Comparison of ENCODE assay signal across 8 cellular contexts in the genomic region with DNA sequence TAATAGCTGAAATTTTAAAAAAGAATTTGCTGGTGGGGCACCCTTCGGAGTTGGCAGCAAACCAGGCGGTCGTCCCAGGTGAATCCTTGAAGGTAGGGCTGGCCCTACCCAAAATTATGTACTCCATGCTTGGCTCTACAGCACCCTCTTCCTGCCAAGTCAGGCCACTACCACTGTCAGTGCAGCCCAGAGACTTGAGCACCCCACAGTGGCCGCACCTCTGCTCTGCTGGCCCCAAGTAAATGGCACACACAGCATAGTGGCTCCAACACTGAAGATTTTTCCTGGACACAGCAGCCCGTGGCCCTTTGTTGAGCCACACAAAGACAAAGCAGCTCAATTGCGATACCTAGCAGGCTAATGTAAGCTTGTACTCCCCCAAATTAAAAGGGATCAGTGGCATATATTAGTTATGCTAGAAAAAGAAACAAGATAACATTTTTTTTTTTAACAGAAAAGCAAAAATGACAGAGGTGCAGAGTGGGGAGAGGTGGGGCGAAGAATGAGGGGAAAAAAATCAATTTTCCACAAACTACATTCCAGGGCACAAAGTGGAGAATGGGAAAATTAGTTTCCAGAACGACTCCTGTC.
DNase-seq lines count a peak whose midpoint lies in the region; ATAC-seq and TF ChIP-seq lines count a peak whose summit lies in the region.

No MANE protein-coding gene starts in this region.

- H4K91ac ChIP-seq in trophoblast cell (ENCODE audit: low read depth, low read length), result no peak overlapping the region

- no peak overlapping the region for H3K27ac ChIP-seq in DND-41 (ENCODE audit: low read length)
- no peak overlapping the region for H3K27ac ChIP-seq in esophagus squamous epithelium
- no peak overlapping the region for H3K27ac ChIP-seq in trophoblast cell (ENCODE audit: low read depth, low read length)
- no peak overlapping the region for H3K27ac ChIP-seq in ascending aorta

- peaks cover 5% of the 10 kb centered on the region for H3K27me3 Mint-ChIP-seq in activated B cell treated with CpG ODN at 0.5 μM for 24 hours

- H3K23ac ChIP-seq in trophoblast cell (ENCODE audit: low read length), result no peak overlapping the region

- H3K4me1 ChIP-seq in DND-41 (ENCODE audit: insufficient read depth, low read length) (no peaks in the 10 kb centered on the region), esophagus squamous epithelium (peaks cover 16 to 69% (median 24%) of the 10 kb centered on the region in 3 donors), trophoblast cell (ENCODE audit: control insufficient read depth in 1 of 2, insufficient read depth in 2 of 2, low read length in 2 of 2) (peaks cover 4 to 8% of the 10 kb centered on the region in 2 experiments), ascending aorta (no peaks in the 10 kb centered on the region)

- intact Hi-C loops in activated B cell treated with CpG ODN at 0.5 μM for 24 hours (cut with micrococcal nuclease), result loop anchor here (1.0 to 2.0 kb wide), 7 partner anchors 14 to 1034 kb away; no protein-coding TSS in a partner anchor
- intact Hi-C loops in esophagus squamous epithelium (cut with DNase I), result no loop called here
- intact Hi-C loops in ascending aorta (cut with DNase I), result no loop called here

- H3K4me3 Mint-ChIP-seq in activated B cell treated with CpG ODN at 0.5 μM for 24 hours, result no peak overlapping the region

- peaks cover 32% of the 10 kb centered on the region for H3K4me1 Mint-ChIP-seq in activated B cell treated with CpG ODN at 0.5 μM for 24 hours

- no peak overlapping the region for H3K18ac ChIP-seq in trophoblast cell (ENCODE audit: low read length)

- no peak overlapping the region for H3K4ac ChIP-seq in trophoblast cell (ENCODE audit: low read depth, low read length)

- H3K79me1 ChIP-seq in trophoblast cell (ENCODE audit: low read length), result no peaks in the 10 kb centered on the region

- peaks cover 5% of the 10 kb centered on the region for H3K36me3 Mint-ChIP-seq in activated B cell treated with CpG ODN at 0.5 μM for 24 hours (ENCODE audit: low read depth)

- no peaks in the 10 kb centered on the region for H3K27me3 ChIP-seq in DND-41 (ENCODE audit: insufficient read depth, low read length, poor library complexity)
- no peaks in the 10 kb centered on the region for H3K27me3 ChIP-seq in esophagus squamous epithelium
- H3K27me3 ChIP-seq in trophoblast cell (ENCODE audit: insufficient read depth, low read length), result no peaks in the 10 kb centered on the region
- no peaks in the 10 kb centered on the region for H3K27me3 ChIP-seq in ascending aorta

- H3K9ac ChIP-seq in DND-41 (ENCODE audit: low read depth, low read length) (no peak overlapping the region), trophoblast cell (ENCODE audit: low read length) (no peak overlapping the region)

- no peak overlapping the region for H4K8ac ChIP-seq in trophoblast cell (ENCODE audit: low read depth, low read length)

- H2BK12ac ChIP-seq in trophoblast cell (ENCODE audit: low read length), result no peak overlapping the region

- no peak overlapping the region for H3K14ac ChIP-seq in trophoblast cell (ENCODE audit: low read length)

- DNase-seq in DND-41 (peak; percentile 62), LNCaP clone FGC (ENCODE audit: low read depth) (peak; percentile 59), activated B cell treated with CpG ODN at 0.5 μM for 24 hours (no peak), esophagus squamous epithelium (lab: John Stamatoyannopoulos, UW) (no peak), trophoblast cell (peak; percentile 74 to 79), ascending aorta (ENCODE audit: low spot score in 2 of 2) (no peak), epidermal melanocyte (ENCODE audit: insufficient read length, low spot score) (no peak)

- H2AFZ ChIP-seq in DND-41 (ENCODE audit: low read depth, low read length) (no peak overlapping the region), trophoblast cell (ENCODE audit: insufficient read depth, low read length, poor library complexity) (no peak overlapping the region)

- no peak for TF ChIP-seq POLR2A in esophagus squamous epithelium (IDR thresholded peaks at IDR 0.05)

- 72% methylated on average over 8 of the region's 8 CpGs for WGBS in esophagus squamous epithelium, 2 donors
- WGBS in trophoblast cell (ENCODE audit: extremely low coverage, insufficient coverage, insufficient read length), result no CpG with 5 or more reads among the region's 8 CpGs

- TF ChIP-seq CTCF in DND-41 (IDR thresholded peaks at IDR 0.05; ENCODE audit: borderline replicate concordance, extremely low read depth, low read length, poor library complexity, severe bottlenecking), result peak; percentile 81
- peak; percentile 89 for TF ChIP-seq CTCF in LNCaP clone FGC (IDR thresholded peaks at IDR 0.05; ENCODE audit: control insufficient read depth, extremely low read depth, insufficient read depth)
- no peak for TF ChIP-seq CTCF in activated B cell treated with CpG ODN at 0.5 μM for 24 hours (IDR thresholded peaks at IDR 0.05)
- TF ChIP-seq CTCF in esophagus squamous epithelium (IDR thresholded peaks at IDR 0.05), result peak; percentile 30 to 85 (median 63)
- TF ChIP-seq CTCF in ascending aorta (IDR thresholded peaks at IDR 0.05), result peak in 1 of 3 experiments; percentile 37

- CTCF ChIA-PET in activated B cell treated with CpG ODN at 0.5 μM for 24 hours (lab: Charles Lee), result interaction anchor here (1.0 to 2.5 kb wide), 8 partner anchors 9 to 1038 kb away, joined by 3 to 9 read pairs (median 4); no protein-coding TSS in a partner anchor

- peaks cover 20% of the 10 kb centered on the region for H3K9me3 Mint-ChIP-seq in activated B cell treated with CpG ODN at 0.5 μM for 24 hours

- no peaks in the 10 kb centered on the region for H3K79me2 ChIP-seq in DND-41 (ENCODE audit: insufficient read depth, low read length)
- H3K79me2 ChIP-seq in trophoblast cell (ENCODE audit: control insufficient read depth, insufficient read depth, low read length, poor library complexity), result no peaks in the 10 kb centered on the region

- no peak overlapping the region for H2AK5ac ChIP-seq in trophoblast cell (ENCODE audit: low read length)

- H3K4me2 ChIP-seq in DND-41 (ENCODE audit: insufficient read depth, low read length) (no peak overlapping the region), trophoblast cell (ENCODE audit: low read length) (no peak overlapping the region)

- H3K36me3 ChIP-seq in DND-41 (ENCODE audit: insufficient read depth, low read length), result no peaks in the 10 kb centered on the region
- H3K36me3 ChIP-seq in esophagus squamous epithelium, result no peaks in the 10 kb centered on the region
- no peaks in the 10 kb centered on the region for H3K36me3 ChIP-seq in trophoblast cell (ENCODE audit: control insufficient read depth in 1 of 2, insufficient read depth in 2 of 2, low read length in 2 of 2)
- no peaks in the 10 kb centered on the region for H3K36me3 ChIP-seq in ascending aorta

- H3K27ac Mint-ChIP-seq in activated B cell treated with CpG ODN at 0.5 μM for 24 hours, result no peak overlapping the region

- no peak overlapping the region for H2BK120ac ChIP-seq in trophoblast cell (ENCODE audit: insufficient read depth, low read length, poor library complexity)

- ATAC-seq in DND-41 (ENCODE audit: insufficient read depth, low read depth), result peak; percentile 94
- peak; percentile 71 for ATAC-seq in GM21526 (IDR thresholded peaks at IDR 0.05; ENCODE audit: low FRiP score, unreplicated experiment)
- peak; percentile 80 for ATAC-seq in activated B cell treated with CpG ODN at 0.5 μM for 24 hours (ENCODE audit: low read depth)

- H4K12ac ChIP-seq in trophoblast cell (ENCODE audit: low read depth, low read length), result no peak overlapping the region

- no peaks in the 10 kb centered on the region; the same call in none of the 2 replicates for H4K20me1 ChIP-seq in DND-41 (ENCODE audit: insufficient read depth, low read length)

- H3K9me3 ChIP-seq in DND-41 (ENCODE audit: insufficient read depth, low read length, severe bottlenecking) (peaks cover 14% of the 10 kb centered on the region), esophagus squamous epithelium (peaks cover 0 to 33% (median 14%) of the 10 kb centered on the region in 3 donors), trophoblast cell (ENCODE audit: insufficient read depth, low read depth, low read length) (peaks cover 5% of the 10 kb centered on the region), ascending aorta (peaks cover 7 to 8% of the 10 kb centered on the region in 2 donors)

- H3K4me3 ChIP-seq in DND-41 (ENCODE audit: low read depth in 1 of 2, low read length in 2 of 2), result no peak overlapping the region
- H3K4me3 ChIP-seq in LNCaP clone FGC (ENCODE audit: low read depth, low read length), result no peak overlapping the region
- H3K4me3 ChIP-seq in esophagus squamous epithelium, result no peak overlapping the region
- no peak overlapping the region for H3K4me3 ChIP-seq in trophoblast cell (ENCODE audit: low read depth, low read length)
- H3K4me3 ChIP-seq in ascending aorta, result no peak overlapping the region

- H2BK5ac ChIP-seq in trophoblast cell (ENCODE audit: low read depth, low read length, poor library complexity), result no peak overlapping the region

- POLR2A ChIA-PET in activated B cell treated with CpG ODN at 0.5 μM for 24 hours (lab: Charles Lee), result interaction anchor here (0.6 to 1.5 kb wide), 3 partner anchors 9 to 237 kb away, joined by 4 to 9 read pairs (median 5); no protein-coding TSS in a partner anchor

Comparison
In these comparisons a context has a peak if more than half of its experiments do, and no peak if none do; other contexts are left out.
1. DNase-seq: peak in DND-41 (single experiment), LNCaP clone FGC (single experiment) and trophoblast cell (2 of 2); none in activated B cell treated with CpG ODN at 0.5 μM for 24 hours (single experiment), esophagus squamous epithelium (single experiment), ascending aorta (0 of 2) and epidermal melanocyte (single experiment).
2. Peak in every context shown above with its lines, with median percentiles within 50 percentile points of each other: ATAC-seq.